ENCODE assay signal across 8 cellular contexts in genomic region chr2:126971481-126972271, GRCh38.
DNase-seq lines count a peak whose midpoint lies in the region; ATAC-seq and TF ChIP-seq lines count a peak whose summit lies in the region.

No MANE protein-coding gene starts in this region.

- no peaks in the 10 kb centered on the region for H3K36me3 Mint-ChIP-seq in activated naive CD4-positive, alpha-beta T cell treated with anti-CD3 and anti-CD28 coated beads, Interleukin-2, amount 50 U/mL, for 72 hours
- no peaks in the 10 kb centered on the region for H3K36me3 Mint-ChIP-seq in progenitor cell of endocrine pancreas (ENCODE audit: insufficient read depth)

- ATAC-seq in GM21825 (IDR thresholded peaks at IDR 0.05; ENCODE audit: unreplicated experiment) (peak; percentile 94), SK-N-SH treated with all-trans-retinoic acid at 6 μM for 48 hours (peak; percentile 94), upper lobe of right lung (peak; percentile 90)
- ATAC-seq in activated naive CD4-positive, alpha-beta T cell treated with anti-CD3 and anti-CD28 coated beads, Interleukin-2, amount 50 U/mL, for 72 hours, result peak; percentile 79 to 89

- peak overlapping the region; percentile 35 for H3K4me3 Mint-ChIP-seq in progenitor cell of endocrine pancreas (ENCODE audit: low read depth)

- TF ChIP-seq CTCF in progenitor cell of endocrine pancreas (IDR thresholded peaks at IDR 0.05; ENCODE audit: unreplicated experiment) (peak; percentile 95), upper lobe of right lung (IDR thresholded peaks at IDR 0.05) (peak; percentile 97)

- peak overlapping the region; percentile 51 for H3K4me3 ChIP-seq in upper lobe of right lung

- no peaks in the 10 kb centered on the region for H3K9me3 Mint-ChIP-seq in activated naive CD4-positive, alpha-beta T cell treated with anti-CD3 and anti-CD28 coated beads, Interleukin-2, amount 50 U/mL, for 72 hours
- no peaks in the 10 kb centered on the region for H3K9me3 Mint-ChIP-seq in progenitor cell of endocrine pancreas (ENCODE audit: low read depth)

- DNase-seq in EL (peak; percentile 58), Kasumi-1 (lab: John Stamatoyannopoulos, UW) (peak; percentile 69 to 73), head of caudate nucleus (peak; percentile 69 to 91 (median 83)), progenitor cell of endocrine pancreas (ENCODE audit: low spot score, unreplicated experiment) (peak; percentile 72), upper lobe of right lung (peak; percentile 87)
- DNase-seq in activated naive CD4-positive, alpha-beta T cell treated with anti-CD3 and anti-CD28 coated beads, Interleukin-2, amount 50 U/mL, for 72 hours (ENCODE audit: low spot score in 2 of 2), result peak; percentile 65 to 76

- H3K36me3 ChIP-seq in upper lobe of right lung, result no peaks in the 10 kb centered on the region

- intact Hi-C loops in head of caudate nucleus (cut with DNase I), result no loop called here
- intact Hi-C loops in upper lobe of right lung (cut with DNase I), result no loop called here

- no peaks in the 10 kb centered on the region for H3K9me3 ChIP-seq in upper lobe of right lung

- H3K27me3 ChIP-seq in upper lobe of right lung, result peaks cover 7% of the 10 kb centered on the region

- H3K4me1 ChIP-seq in upper lobe of right lung, result peaks cover 8% of the 10 kb centered on the region

- peaks cover 38% of the 10 kb centered on the region for H3K27me3 Mint-ChIP-seq in progenitor cell of endocrine pancreas

- peaks cover 1% of the 10 kb centered on the region for H3K4me1 Mint-ChIP-seq in progenitor cell of endocrine pancreas (ENCODE audit: low read depth)

- H3K27ac Mint-ChIP-seq in activated naive CD4-positive, alpha-beta T cell treated with anti-CD3 and anti-CD28 coated beads, Interleukin-2, amount 50 U/mL, for 72 hours, result no peak overlapping the region
- H3K27ac Mint-ChIP-seq in progenitor cell of endocrine pancreas, result no peak overlapping the region

- H3K27ac ChIP-seq in upper lobe of right lung, result no peak overlapping the region

TF ChIP-seq in SK-N-SH treated with all-trans-retinoic acid at 6 μM for 48 hours, 23 proteins besides CTCF, POLR2A, EP300 and RAD21:
- no peak for TF ChIP-seq ISL1 (CRISPR knock-in tag; IDR thresholded peaks at IDR 0.05)
- TF ChIP-seq ZFP3 (CRISPR knock-in tag; IDR thresholded peaks at IDR 0.05), result no peak
- TF ChIP-seq CSDC2 (CRISPR knock-in tag; IDR thresholded peaks at IDR 0.05), result no peak
- TF ChIP-seq ZFP30 (CRISPR knock-in tag; IDR thresholded peaks at IDR 0.05), result no peak
- no peak for TF ChIP-seq PPARA (CRISPR knock-in tag; IDR thresholded peaks at IDR 0.05; ENCODE audit: borderline replicate concordance)
